Comparison of ENCODE assay signal across 10 cellular contexts in genomic region chr13:37870895-37871550, GRCh38. TPM values are rescaled to one million over a fixed set of nuclear protein-coding genes. Genes with fewer than 3 reads are reported as not detected.
DNase-seq lines count a peak whose midpoint lies in the region; ATAC-seq and TF ChIP-seq lines count a peak whose summit lies in the region.
"Had no signal": no experiment of that assay in that cellular context is flagged by ENCODE, and none has a peak within 500 bp of the region (broad histone marks: within the 10 kb centered on the region; RNA-seq: fewer than 3 reads in every experiment).

No MANE protein-coding gene starts in this region.

- peak overlapping the region; percentile 94 for H3K4me3 Mint-ChIP-seq in type B pancreatic cell
- H3K4me3 Mint-ChIP-seq in CD8-positive, alpha-beta memory T cell: no peak overlapping the region

- CTCF ChIA-PET in CD8-positive, alpha-beta memory T cell (lab: Charles Lee): no interaction called here

- H3K27ac Mint-ChIP-seq in type B pancreatic cell: peak overlapping the region; percentile 60
- H3K27ac Mint-ChIP-seq in CD8-positive, alpha-beta memory T cell: no peak overlapping the region

- H3K36me3 ChIP-seq in CD8-positive, alpha-beta memory T cell (ENCODE audit: insufficient read depth, low read length): no peaks in the 10 kb centered on the region
- H3K36me3 ChIP-seq: left lung had no signal

- H3K36me3 Mint-ChIP-seq in type B pancreatic cell: no peaks in the 10 kb centered on the region
- no peaks in the 10 kb centered on the region for H3K36me3 Mint-ChIP-seq in CD8-positive, alpha-beta memory T cell

- no peaks in the 10 kb centered on the region for H3K27me3 ChIP-seq in CD8-positive, alpha-beta memory T cell (ENCODE audit: insufficient read depth, low read length, poor library complexity, severe bottlenecking)
- H3K27me3 ChIP-seq: testis had no signal

- H3K4me3 ChIP-seq in astrocyte of the spinal cord (ENCODE audit: low read depth, low read length): peak overlapping the region; percentile 70
- H3K4me3 ChIP-seq in CD8-positive, alpha-beta memory T cell (ENCODE audit: low read length): no peak overlapping the region
- H3K4me3 ChIP-seq: SK-N-MC had no signal

- no peak for ATAC-seq in HG03439 (IDR thresholded peaks at IDR 0.05; ENCODE audit: unreplicated experiment)

- DNase-seq in HS-27A (ENCODE audit: low read depth) (peak; percentile 36), astrocyte of the spinal cord (ENCODE audit: low read depth, low spot score) (peak; percentile 88), iris pigment epithelial cell (ENCODE audit: low read depth) (peak; percentile 83), type B pancreatic cell (ENCODE audit: extremely low spot score, unreplicated experiment) (no peak)
- no peak for DNase-seq in activated CD4-positive, alpha-beta T cell treated with anti-CD3 and anti-CD28 coated beads, Interleukin-2, amount 50 U/mL, for 48 hours
- DNase-seq in CD8-positive, alpha-beta memory T cell: no peak

- in situ Hi-C loops in astrocyte of the spinal cord (cut with HindIII; ENCODE audit: low sequenced_read_pairs): no loop called here

- no peak for TF ChIP-seq CTCF in astrocyte of the spinal cord (IDR thresholded peaks at IDR 0.05; ENCODE audit: low read depth, low read length)
- TF ChIP-seq CTCF in type B pancreatic cell (conservative IDR thresholded peaks at IDR 0.05): no peak

- H3K27ac ChIP-seq in CD8-positive, alpha-beta memory T cell (ENCODE audit: low read depth, low read length): no peak overlapping the region
- H3K27ac ChIP-seq: left lung, SK-N-MC, testis had no signal

- H3K27me3 Mint-ChIP-seq in type B pancreatic cell: peaks cover 48% of the 10 kb centered on the region
- H3K27me3 Mint-ChIP-seq in CD8-positive, alpha-beta memory T cell: peaks cover 13 to 19% of the 10 kb centered on the region in 2 donors

- H3K4me1 Mint-ChIP-seq in type B pancreatic cell (ENCODE audit: unreplicated experiment): peaks cover 17% of the 10 kb centered on the region
- H3K4me1 Mint-ChIP-seq in CD8-positive, alpha-beta memory T cell: peaks cover 0 to 2% (median 0%) of the 10 kb centered on the region in 3 donors

- H3K9me3 ChIP-seq in CD8-positive, alpha-beta memory T cell (ENCODE audit: low read length): no peaks in the 10 kb centered on the region
- H3K9me3 ChIP-seq: left lung, testis had no signal

- no peaks in the 10 kb centered on the region for H3K4me1 ChIP-seq in CD8-positive, alpha-beta memory T cell (ENCODE audit: insufficient read depth, low read length)
- H3K4me1 ChIP-seq: left lung had no signal

- no peaks in the 10 kb centered on the region for H3K9me3 Mint-ChIP-seq in type B pancreatic cell
- peaks cover 0 to 9% (median 8%) of the 10 kb centered on the region in 5 donors for H3K9me3 Mint-ChIP-seq in CD8-positive, alpha-beta memory T cell

- POLR2A ChIA-PET in CD8-positive, alpha-beta memory T cell (lab: Charles Lee): no interaction called here

RNA-seq across cellular contexts. Expression of gene TRPC4, which starts 1.5 kb away (rescaled TPM):
- total RNA-seq in type B pancreatic cell (ENCODE audit: low replicate concordance): 1.9 and 6.1 TPM in 2 replicates
- total RNA-seq in CD8-positive, alpha-beta memory T cell: not detected
- polyA plus RNA-seq in CD8-positive, alpha-beta memory T cell: not detected

Comparison
In these comparisons a context has a peak if more than half of its experiments do, and no peak if none do; other contexts are left out.
1. DNase-seq: peak in HS-27A (single experiment), astrocyte of the spinal cord (single experiment) and iris pigment epithelial cell (single experiment); none in type B pancreatic cell (single experiment), activated CD4-positive, alpha-beta T cell treated with anti-CD3 and anti-CD28 coated beads, Interleukin-2, amount 50 U/mL, for 48 hours (0 of 2) and CD8-positive, alpha-beta memory T cell (0 of 5).